Comparison of ENCODE assay signal across 8 cellular contexts in the genomic region with DNA sequence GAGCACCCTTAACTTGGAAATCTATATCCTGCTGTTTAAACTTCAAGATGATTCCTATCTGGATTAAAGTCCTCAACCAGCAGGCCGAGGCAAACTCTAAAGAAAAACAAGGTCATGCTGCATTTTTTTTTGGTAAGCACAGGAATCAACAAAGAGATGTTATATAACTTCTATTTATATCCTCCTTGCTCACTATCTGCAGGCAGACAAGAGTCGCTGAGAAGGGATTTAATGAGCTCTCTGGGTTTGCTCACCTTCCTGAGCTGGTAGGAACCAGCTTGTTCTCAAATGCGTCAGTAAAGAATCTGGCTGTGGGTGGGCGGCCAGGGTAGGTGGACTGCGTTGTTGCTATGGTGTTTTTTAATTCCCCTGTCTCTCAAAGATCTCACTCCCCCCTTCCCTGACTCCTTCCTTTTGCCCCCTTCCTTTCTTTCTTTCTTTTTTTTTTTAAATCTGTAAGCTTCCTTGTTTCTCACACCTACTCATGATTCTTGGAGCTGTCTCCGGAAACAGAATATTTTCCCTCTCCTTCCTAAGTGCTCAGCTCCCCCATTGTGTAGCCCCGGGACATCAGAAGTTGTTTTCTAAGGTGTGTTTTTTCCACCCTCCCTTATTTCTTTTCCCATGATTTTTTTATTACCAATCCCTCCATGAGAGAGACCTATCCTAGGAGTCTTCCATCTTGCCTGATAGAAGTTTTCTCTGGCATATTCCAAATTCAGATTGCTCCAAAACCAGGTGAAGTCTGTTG.
DNase-seq lines count a peak whose midpoint lies in the region; ATAC-seq and TF ChIP-seq lines count a peak whose summit lies in the region.

No MANE protein-coding gene starts in this region.

- H3K9me3 Mint-ChIP-seq in chondrocyte (ENCODE audit: low read depth): no peaks in the 10 kb centered on the region
- peaks cover 7% of the 10 kb centered on the region for H3K9me3 Mint-ChIP-seq in type B pancreatic cell
- no peaks in the 10 kb centered on the region for H3K9me3 Mint-ChIP-seq in activated CD8-positive, alpha-beta memory T cell treated with anti-CD3 and anti-CD28 coated beads, Interleukin-2, amount 10 ng/mL, durations not matched to agents 7 days and 5 days (ENCODE audit: low read depth)

- peaks cover 8% of the 10 kb centered on the region for H3K36me3 Mint-ChIP-seq in chondrocyte (ENCODE audit: low read depth)
- peaks cover 15% of the 10 kb centered on the region for H3K36me3 Mint-ChIP-seq in type B pancreatic cell
- peaks cover 67% of the 10 kb centered on the region for H3K36me3 Mint-ChIP-seq in activated CD8-positive, alpha-beta memory T cell treated with anti-CD3 and anti-CD28 coated beads, Interleukin-2, amount 10 ng/mL, durations not matched to agents 7 days and 5 days

- peak overlapping the region; percentile 77 for H3K27ac Mint-ChIP-seq in chondrocyte (ENCODE audit: unreplicated experiment)
- H3K27ac Mint-ChIP-seq in type B pancreatic cell: peak overlapping the region; percentile 65
- H3K27ac Mint-ChIP-seq in activated CD8-positive, alpha-beta memory T cell treated with anti-CD3 and anti-CD28 coated beads, Interleukin-2, amount 10 ng/mL, durations not matched to agents 7 days and 5 days: no peak overlapping the region

- TF ChIP-seq CTCF in chondrocyte (IDR thresholded peaks at IDR 0.05): no peak
- no peak for TF ChIP-seq CTCF in type B pancreatic cell (conservative IDR thresholded peaks at IDR 0.05)

- H3K4me1 Mint-ChIP-seq in chondrocyte (ENCODE audit: low read depth) (peaks cover 55% of the 10 kb centered on the region), type B pancreatic cell (ENCODE audit: unreplicated experiment) (peaks cover 29% of the 10 kb centered on the region)
- peaks cover 57% of the 10 kb centered on the region for H3K4me1 Mint-ChIP-seq in activated CD8-positive, alpha-beta memory T cell treated with anti-CD3 and anti-CD28 coated beads, Interleukin-2, amount 10 ng/mL, durations not matched to agents 7 days and 5 days

- H3K4me3 Mint-ChIP-seq in chondrocyte (ENCODE audit: unreplicated experiment): no peak overlapping the region
- no peak overlapping the region for H3K4me3 Mint-ChIP-seq in type B pancreatic cell
- H3K4me3 Mint-ChIP-seq in activated CD8-positive, alpha-beta memory T cell treated with anti-CD3 and anti-CD28 coated beads, Interleukin-2, amount 10 ng/mL, durations not matched to agents 7 days and 5 days: no peak overlapping the region

- DNase-seq in Right ventricle myocardium inferior (ENCODE audit: missing footprints): no peak
- DNase-seq in cardiac septum (ENCODE audit: low spot score): no peak
- DNase-seq in chondrocyte (ENCODE audit: low spot score): no peak
- DNase-seq in midbrain (lab: John Stamatoyannopoulos, UW): peak; percentile 27
- DNase-seq in type B pancreatic cell (ENCODE audit: extremely low spot score, unreplicated experiment): no peak
- no peak for DNase-seq in activated CD8-positive, alpha-beta memory T cell treated with anti-CD3 and anti-CD28 coated beads, Interleukin-2, amount 10 ng/mL, durations not matched to agents 7 days and 5 days
- DNase-seq in SKM-1 (lab: John Stamatoyannopoulos, UW; ENCODE audit: unreplicated experiment): no peak

- ATAC-seq in Right ventricle myocardium inferior: peak; percentile 41
- ATAC-seq in GM18873 (IDR thresholded peaks at IDR 0.05; ENCODE audit: low FRiP score, unreplicated experiment): no peak
- ATAC-seq in activated CD8-positive, alpha-beta memory T cell treated with anti-CD3 and anti-CD28 coated beads, Interleukin-2, amount 10 ng/mL, durations not matched to agents 7 days and 5 days: no peak

- H3K27me3 Mint-ChIP-seq in chondrocyte (ENCODE audit: low read depth) (no peaks in the 10 kb centered on the region), type B pancreatic cell (no peaks in the 10 kb centered on the region)
- no peaks in the 10 kb centered on the region for H3K27me3 Mint-ChIP-seq in activated CD8-positive, alpha-beta memory T cell treated with anti-CD3 and anti-CD28 coated beads, Interleukin-2, amount 10 ng/mL, durations not matched to agents 7 days and 5 days

- CTCF ChIA-PET in activated CD8-positive, alpha-beta memory T cell treated with anti-CD3 and anti-CD28 coated beads, Interleukin-2, amount 10 ng/mL, durations not matched to agents 7 days and 5 days (lab: Charles Lee): interaction anchor here (0.6 to 1.1 kb wide), 2 partner anchors 42 to 85 kb away, joined by 3 read pairs; no protein-coding TSS in a partner anchor

- intact Hi-C loops in Right ventricle myocardium inferior (cut with DNase I): no loop called here
- intact Hi-C loops in cardiac septum (cut with DNase I): no loop called here
